Comparison of ENCODE assay signal across 22 cellular contexts in the genomic region with DNA sequence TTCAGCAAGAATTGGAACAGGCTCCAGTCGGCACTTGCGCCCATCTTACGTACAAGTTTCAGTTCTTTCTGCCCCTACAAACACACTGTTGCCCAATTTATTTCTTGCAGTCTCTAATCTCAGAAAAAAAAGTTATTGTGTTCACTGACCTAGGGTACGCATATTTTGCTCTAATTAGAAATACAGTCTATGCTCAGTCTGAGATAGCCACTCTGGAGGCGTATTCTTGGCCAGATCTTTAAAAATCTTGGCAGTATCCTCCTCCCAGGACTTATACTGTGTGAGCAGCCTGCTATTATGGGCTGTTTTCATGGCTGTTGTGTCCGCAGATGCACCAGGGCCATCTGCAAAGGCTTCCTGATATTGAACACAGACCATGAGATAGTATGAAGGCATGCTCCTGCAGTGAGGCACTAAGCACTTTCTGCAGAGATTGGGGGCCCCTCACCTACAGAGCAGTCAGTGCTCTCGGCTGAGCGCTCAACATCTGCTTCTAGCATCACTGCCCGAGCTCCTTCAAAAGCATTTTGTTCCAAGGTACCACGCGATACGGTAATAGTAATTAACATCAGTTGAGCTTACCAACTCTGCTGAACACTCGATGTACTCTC. TPM values are rescaled to one million over a fixed set of nuclear protein-coding genes. Genes with fewer than 3 reads are reported as not detected.
"Had no signal": no experiment of that assay in that cellular context is flagged by ENCODE, and none has a peak within 500 bp of the region (broad histone marks: within the 10 kb centered on the region; RNA-seq: fewer than 3 reads in every experiment).

No MANE protein-coding gene starts in this region.

- H3K4me1 ChIP-seq: esophagus muscularis mucosa, gastrocnemius medialis, prostate gland, transverse colon had no signal

- H3K36me3 ChIP-seq: esophagus muscularis mucosa, gastrocnemius medialis, prostate gland, transverse colon had no signal

- H3K9me3 Mint-ChIP-seq: activated naive CD8-positive, alpha-beta T cell treated with anti-CD3 and anti-CD28 coated beads for 36 hours; mesothelial cell of epicardium; T-helper 1 cell treated with Interleukin-12 subunit alpha and Interleukin-12 subunit beta and Interleukin-4 antibody, amounts not matched to agents 30 μg/mL and 1 μg/mL, for 36 hours had no signal

- ATAC-seq: body of pancreas; gastrocnemius medialis; naive thymus-derived CD8-positive, alpha-beta T cell had no signal

- H3K4me3 Mint-ChIP-seq: activated naive CD8-positive, alpha-beta T cell treated with anti-CD3 and anti-CD28 coated beads for 36 hours; mesothelial cell of epicardium; naive thymus-derived CD8-positive, alpha-beta T cell; T-helper 1 cell treated with Interleukin-12 subunit alpha and Interleukin-12 subunit beta and Interleukin-4 antibody, amounts not matched to agents 30 μg/mL and 1 μg/mL, for 36 hours had no signal

- H3K27ac ChIP-seq: body of pancreas, esophagus muscularis mucosa, gastrocnemius medialis, prostate gland, transverse colon had no signal

- H3K27me3 ChIP-seq: body of pancreas, esophagus muscularis mucosa, gastrocnemius medialis, transverse colon had no signal

- H3K9me3 ChIP-seq: body of pancreas, esophagus muscularis mucosa, gastrocnemius medialis, prostate gland, transverse colon had no signal

- DNase-seq: activated CD4-positive, alpha-beta T cell treated with anti-CD3 and anti-CD28 coated beads for 4 hours; activated CD4-positive, alpha-beta T cell treated with anti-CD3 and anti-CD28 coated beads, Interleukin-2, amount 50 U/mL, for 48 hours; activated CD4-positive, CD25-positive, alpha-beta regulatory T cell; activated CD8-positive, alpha-beta memory T cell treated with anti-CD3 and anti-CD28 coated beads, Interleukin-2, amount 50 U/mL, for 48 hours; activated naive CD4-positive, alpha-beta T cell treated with Interleukin-2 at 50 U/mL for 16 hours; activated naive CD8-positive, alpha-beta T cell treated with anti-CD3 and anti-CD28 coated beads for 36 hours; activated T-cell treated with anti-CD3 and anti-CD28 coated beads, Interleukin-2, amount 50 U/mL, for 48 hours; body of pancreas; caudate nucleus; dermis blood vessel endothelial cell; effector memory CD4-positive, alpha-beta T cell; gastrocnemius medialis; islet precursor cell; naive thymus-derived CD8-positive, alpha-beta T cell; stimulated activated CD4-positive, alpha-beta T cell treated with anti-CD3 and anti-CD28 coated beads, Interleukin-4, amount 100 ng/mL, for 24 hours; stimulated activated naive CD4-positive, alpha-beta T cell treated with Interleukin-2 at 50 U/mL for 16 hours; T1000; transverse colon had no signal

- H3K36me3 Mint-ChIP-seq: activated naive CD8-positive, alpha-beta T cell treated with anti-CD3 and anti-CD28 coated beads for 36 hours; mesothelial cell of epicardium; naive thymus-derived CD8-positive, alpha-beta T cell had no signal

- H3K27ac Mint-ChIP-seq: activated naive CD8-positive, alpha-beta T cell treated with anti-CD3 and anti-CD28 coated beads for 36 hours; mesothelial cell of epicardium; naive thymus-derived CD8-positive, alpha-beta T cell; T-helper 1 cell treated with Interleukin-12 subunit alpha and Interleukin-12 subunit beta and Interleukin-4 antibody, amounts not matched to agents 30 μg/mL and 1 μg/mL, for 36 hours had no signal

- H3K4me3 ChIP-seq: body of pancreas, esophagus muscularis mucosa, gastrocnemius medialis, prostate gland, transverse colon had no signal

- H3K4me1 Mint-ChIP-seq: activated naive CD8-positive, alpha-beta T cell treated with anti-CD3 and anti-CD28 coated beads for 36 hours had no signal

RNA-seq across cellular contexts. Expression of a gene that starts 57.9 kb away (rescaled TPM):
- total RNA-seq: naive thymus-derived CD8-positive, alpha-beta T cell had no signal
- polyA plus RNA-seq: naive thymus-derived CD8-positive, alpha-beta T cell had no signal
